Comparison of ENCODE assay signal across 8 cellular contexts in genomic region chr22:40463017-40463631, GRCh38.
DNase-seq lines count a peak whose midpoint lies in the region; ATAC-seq and TF ChIP-seq lines count a peak whose summit lies in the region.

No MANE protein-coding gene starts in this region.

- CTCF ChIA-PET in mammary epithelial cell (lab: Charles Lee; ENCODE audit: low non-redundant PET), result no interaction called here

- H2AFZ ChIP-seq in mammary epithelial cell (ENCODE audit: low read depth, low read length), result no peak overlapping the region
- no peak overlapping the region for H2AFZ ChIP-seq in smooth muscle cell (ENCODE audit: low read depth)

- H3K9ac ChIP-seq in mammary epithelial cell (ENCODE audit: insufficient read depth, low read length) (no peak overlapping the region), smooth muscle cell (ENCODE audit: low read depth) (no peak overlapping the region)

- peak; percentile 33 for TF ChIP-seq CTCF in neutrophil (IDR thresholded peaks at IDR 0.05)
- no peak for TF ChIP-seq CTCF in mammary epithelial cell (conservative IDR thresholded peaks at IDR 0.05 in 1 of 2, IDR thresholded peaks at IDR 0.05 in 1 of 2; ENCODE audit: extremely low read depth in 1 of 2, insufficient read depth in 1 of 2, low read depth in 1 of 2, low read length in 2 of 2)
- no peak for TF ChIP-seq CTCF in smooth muscle cell (IDR thresholded peaks at IDR 0.05; ENCODE audit: borderline replicate concordance, insufficient read depth, poor library complexity, severe bottlenecking)

- H3K4me1 ChIP-seq in neutrophil (ENCODE audit: control insufficient read depth in 1 of 2, insufficient read depth in 1 of 2, low read depth in 1 of 2, low read length in 1 of 2) (peaks cover 76 to 86% of the 10 kb centered on the region in 2 experiments), mammary epithelial cell (ENCODE audit: insufficient read depth, low read length) (no peaks in the 10 kb centered on the region), smooth muscle cell (ENCODE audit: low read depth) (no peaks in the 10 kb centered on the region)

- ATAC-seq in activated T-helper 17 cell treated with anti-CD3 and anti-CD28 coated beads, Interleukin-2, amount 50 U/mL, for 72 hours (replicated peaks), result peak; percentile 83
- no peak for ATAC-seq in HG03378 (IDR thresholded peaks at IDR 0.05; ENCODE audit: unreplicated experiment)

- H3K4me3 ChIP-seq in neutrophil (ENCODE audit: low read depth in 1 of 2, low read length in 1 of 2) (peak overlapping the region; percentile 74 to 88), mammary epithelial cell (replicated peaks in 1 of 3; ENCODE audit: insufficient read depth in 1 of 3, low read depth in 2 of 3, low read length in 3 of 3) (no peak overlapping the region), smooth muscle cell (no peak overlapping the region)

- no TSS peak for BruUV-seq in mammary epithelial cell (replicated peaks; lab: Mats Ljungman, UMichigan)

- dilution Hi-C loops in mammary epithelial cell (cut with HindIII; ENCODE audit: low sequenced_read_pairs), result no loop called here

- no peaks in the 10 kb centered on the region for H3K9me3 Mint-ChIP-seq in activated T-helper 17 cell treated with anti-CD3 and anti-CD28 coated beads, Interleukin-2, amount 50 U/mL, for 72 hours

- H3K4me1 Mint-ChIP-seq in activated T-helper 17 cell treated with anti-CD3 and anti-CD28 coated beads, Interleukin-2, amount 50 U/mL, for 72 hours, result peaks cover 51% of the 10 kb centered on the region

- 89% methylated on average over 13 of the region's 13 CpGs for WGBS in mammary epithelial cell (ENCODE audit: low coverage, missing lambda C conversion rate)
- WGBS in smooth muscle cell (ENCODE audit: low lambda C conversion rate), result 81% methylated on average over 13 of the region's 13 CpGs

- H3K9me3 ChIP-seq in neutrophil (no peaks in the 10 kb centered on the region), mammary epithelial cell (replicated peaks; ENCODE audit: insufficient read depth, low read length) (no peaks in the 10 kb centered on the region), smooth muscle cell (replicated peaks; ENCODE audit: low read depth) (no peaks in the 10 kb centered on the region)

- H3F3A ChIP-seq in smooth muscle cell (ENCODE audit: low read depth), result no peaks in the 10 kb centered on the region

- H3K4me2 ChIP-seq in mammary epithelial cell (ENCODE audit: insufficient read depth, low read depth, low read length), result no peak overlapping the region
- H3K4me2 ChIP-seq in smooth muscle cell, result no peak overlapping the region

- no peaks in the 10 kb centered on the region for H3K27me3 Mint-ChIP-seq in activated T-helper 17 cell treated with anti-CD3 and anti-CD28 coated beads, Interleukin-2, amount 50 U/mL, for 72 hours

- H3K27ac Mint-ChIP-seq in activated T-helper 17 cell treated with anti-CD3 and anti-CD28 coated beads, Interleukin-2, amount 50 U/mL, for 72 hours, result peak overlapping the region; percentile 94

- peaks cover 31% of the 10 kb centered on the region for H3K36me3 Mint-ChIP-seq in activated T-helper 17 cell treated with anti-CD3 and anti-CD28 coated beads, Interleukin-2, amount 50 U/mL, for 72 hours (ENCODE audit: low read depth)

- peak overlapping the region; percentile 95 for H3K4me3 Mint-ChIP-seq in activated T-helper 17 cell treated with anti-CD3 and anti-CD28 coated beads, Interleukin-2, amount 50 U/mL, for 72 hours

- H3K36me3 ChIP-seq in neutrophil (peaks cover 12% of the 10 kb centered on the region), mammary epithelial cell (ENCODE audit: insufficient read depth, low read length) (no peaks in the 10 kb centered on the region), smooth muscle cell (ENCODE audit: low read depth) (peaks cover 4% of the 10 kb centered on the region)

- DNase-seq in NOMO-1 (lab: John Stamatoyannopoulos, UW; ENCODE audit: unreplicated experiment in 2 of 2), result peak; percentile 59 to 89
- DNase-seq in AG20443 (ENCODE audit: low spot score), result no peak
- no peak for DNase-seq in mammary epithelial cell
- no peak for DNase-seq in smooth muscle cell (lab: John Stamatoyannopoulos, UW; ENCODE audit: unreplicated experiment)

- H3K79me2 ChIP-seq in mammary epithelial cell (ENCODE audit: insufficient read depth, low read length) (peaks cover 35% of the 10 kb centered on the region), smooth muscle cell (ENCODE audit: low read depth) (peaks cover 87% of the 10 kb centered on the region)

- H3K27me3 ChIP-seq in neutrophil (no peaks in the 10 kb centered on the region), mammary epithelial cell (ENCODE audit: insufficient read depth, low read length) (no peaks in the 10 kb centered on the region), smooth muscle cell (ENCODE audit: low read depth) (no peaks in the 10 kb centered on the region)

- intact Hi-C loops in mammary epithelial cell (cut with micrococcal nuclease), result no loop called here

- in situ Hi-C loops in mammary epithelial cell (cut with MboI; ENCODE audit: low sequenced_read_pairs in 2 of 2), result no loop called here

- H3K27ac ChIP-seq in neutrophil (peak overlapping the region; percentile 98), mammary epithelial cell (ENCODE audit: insufficient read depth, low read depth, low read length) (no peak overlapping the region), smooth muscle cell (ENCODE audit: low read depth) (no peak overlapping the region)

- H4K20me1 ChIP-seq in mammary epithelial cell (ENCODE audit: insufficient read depth, low read length), result no peaks in the 10 kb centered on the region
- H4K20me1 ChIP-seq in smooth muscle cell (ENCODE audit: low read depth), result peaks cover 95% of the 10 kb centered on the region

- TF ChIP-seq POLR2A in GM18526 (IDR thresholded peaks at IDR 0.05; ENCODE audit: extremely low read depth, insufficient read length), result peak; percentile 40

Comparison
In these comparisons a context has a peak if more than half of its experiments do, and no peak if none do; other contexts are left out.
1. DNase-seq: peak in NOMO-1 (2 of 2); none in AG20443 (single experiment), mammary epithelial cell (single experiment) and smooth muscle cell (single experiment).
2. H3K4me3 ChIP-seq: peak in neutrophil (2 of 2); none in mammary epithelial cell (0 of 3) and smooth muscle cell (single experiment).